In the genomic region with DNA sequence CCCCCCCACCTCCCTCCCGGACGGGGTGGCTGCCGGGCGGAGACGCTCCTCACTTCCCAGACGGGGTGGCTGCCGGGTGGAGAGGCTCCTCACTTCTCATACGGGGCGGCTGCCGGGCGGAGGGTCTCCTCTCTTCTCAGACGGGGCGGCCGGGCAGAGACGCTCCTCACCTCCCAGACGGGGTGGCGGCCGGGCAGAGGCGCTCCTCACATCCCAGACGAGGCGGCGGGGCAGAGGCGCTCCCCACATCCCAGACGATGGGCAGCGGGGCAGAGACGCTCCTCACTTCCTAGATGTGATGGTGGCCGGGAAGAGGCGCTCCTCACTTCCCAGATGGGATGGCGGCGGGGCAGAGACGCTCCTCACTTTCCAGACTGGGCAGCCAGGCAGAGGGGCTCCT, we compare ENCODE assay signal across 8 cellular contexts. TPM values are rescaled to one million over a fixed set of nuclear protein-coding genes. Genes with fewer than 3 reads are reported as not detected.
"Had no signal": no experiment of that assay in that cellular context is flagged by ENCODE, and none has a peak within 500 bp of the region (broad histone marks: within the 10 kb centered on the region; RNA-seq: fewer than 3 reads in every experiment).

No MANE protein-coding gene starts in this region.

RNA-seq across cellular contexts. Expression of a gene that starts 41.2 kb away (rescaled TPM):
- total RNA-seq: activated B cell treated with CpG ODN at 0.5 μM for 24 hours; activated CD4-positive, alpha-beta memory T cell treated with anti-CD3 and anti-CD28 coated beads for 36 hours; activated CD4-positive, alpha-beta T cell treated with anti-CD3 and anti-CD28 coated beads for 36 hours; activated CD8-positive, alpha-beta memory T cell treated with anti-CD3 and anti-CD28 coated beads for 36 hours; activated CD8-positive, alpha-beta T cell treated with anti-CD3 and anti-CD28 coated beads for 36 hours; T-cell; T-helper 17 cell; WTC11 had no signal
